21 cellular contexts compared by ENCODE assay signal in the genomic region with DNA sequence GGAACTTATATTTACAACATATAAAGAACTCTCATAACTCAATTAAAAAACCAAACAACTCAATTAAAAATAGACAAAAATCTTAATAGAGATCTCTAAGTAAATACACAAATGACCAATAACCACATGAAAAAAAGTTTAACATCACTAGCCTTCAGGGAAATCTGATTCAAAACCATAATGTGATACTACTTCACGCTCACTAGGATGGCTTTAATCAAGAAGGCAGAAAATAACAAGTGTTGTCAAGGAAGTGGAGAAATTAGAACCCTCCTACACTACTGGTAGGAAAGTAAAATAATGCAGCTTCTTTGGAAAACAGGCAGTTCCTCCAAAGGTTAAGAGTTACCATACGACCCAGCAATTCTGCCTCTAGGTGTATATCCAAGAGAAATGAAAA. TPM values are rescaled to one million over a fixed set of nuclear protein-coding genes. Genes with fewer than 3 reads are reported as not detected.
DNase-seq lines count a peak whose midpoint lies in the region; ATAC-seq, FAIRE-seq and TF ChIP-seq lines count a peak whose summit lies in the region.
"Had no signal": no experiment of that assay in that cellular context is flagged by ENCODE, and none has a peak within 500 bp of the region (broad histone marks: within the 10 kb centered on the region; RNA-seq: fewer than 3 reads in every experiment).

No MANE protein-coding gene starts in this region.

- peak overlapping the region; percentile 28 for H3K27ac Mint-ChIP-seq in activated naive CD8-positive, alpha-beta T cell
- no peak overlapping the region for H3K27ac Mint-ChIP-seq in activated naive CD8-positive, alpha-beta T cell treated with anti-CD3 and anti-CD28 coated beads for 36 hours
- peak overlapping the region; percentile 18; the same call in 1 of the 2 replicates for H3K27ac Mint-ChIP-seq in HFFc6

- CTCF ChIA-PET in endothelial cell of umbilical vein (lab: Charles Lee) = no interaction called here

- no TSS peak for BruUV-seq in endothelial cell of umbilical vein (replicated peaks; lab: Mats Ljungman, UMichigan)

- H3K4me2 ChIP-seq in endothelial cell of umbilical vein (ENCODE audit: insufficient read depth, low read length) = no peak overlapping the region

- peak; percentile 48 for FAIRE-seq in endothelial cell of umbilical vein (lab: Jason Lieb, UNC)
- FAIRE-seq: D721Med, G401.6, GM12891, H54 had no signal

- TF ChIP-seq POLR2A in endothelial cell of umbilical vein (IDR thresholded peaks at IDR 0.05; ENCODE audit: low read depth, low read length) (no peak), gastrocnemius medialis (IDR thresholded peaks at IDR 0.05) (no peak), breast epithelium (IDR thresholded peaks at IDR 0.05) (no peak)

- DNase-seq in activated naive CD8-positive, alpha-beta T cell treated with anti-CD3 and anti-CD28 coated beads for 36 hours = no peak
- DNase-seq in HFFc6 (no peak), endothelial cell of umbilical vein (ENCODE audit: low read depth, low spot score) (no peak), gastrocnemius medialis (no peak), COR-L47 (lab: John Stamatoyannopoulos, UW) (no peak), breast epithelium (ENCODE audit: low spot score in 2 of 2) (no peak), NOMO-1 (lab: John Stamatoyannopoulos, UW; ENCODE audit: unreplicated experiment in 2 of 2) (no peak)
- DNase-seq: 8988T; AML-193; CD4-positive, alpha-beta T cell; DMS153; DMS79 treated with DMSO at 0.1 percent for 48 hours; EL; GM23248 had no signal

- H3K9ac ChIP-seq in endothelial cell of umbilical vein (replicated peaks; ENCODE audit: extremely low read depth, insufficient read depth, low read length) = no peak overlapping the region
- H3K9ac ChIP-seq: BLaER1, GM23248 had no signal

- no peaks in the 10 kb centered on the region for H3K9me3 ChIP-seq in endothelial cell of umbilical vein (replicated peaks; ENCODE audit: control insufficient read depth, insufficient read depth, low read length)
- no peaks in the 10 kb centered on the region for H3K9me3 ChIP-seq in gastrocnemius medialis
- H3K9me3 ChIP-seq in breast epithelium = no peaks in the 10 kb centered on the region
- H3K9me3 ChIP-seq: BLaER1 had no signal

- H3K27ac ChIP-seq in endothelial cell of umbilical vein (ENCODE audit: insufficient read depth, low read depth, low read length) (no peak overlapping the region), gastrocnemius medialis (peak overlapping the region; percentile 96 to 97 (median 96)), breast epithelium (no peak overlapping the region)
- H3K27ac ChIP-seq: BLaER1, GM23248 had no signal

- no peaks in the 10 kb centered on the region for H3K9me3 Mint-ChIP-seq in activated naive CD8-positive, alpha-beta T cell (ENCODE audit: low read depth)
- no peaks in the 10 kb centered on the region for H3K9me3 Mint-ChIP-seq in activated naive CD8-positive, alpha-beta T cell treated with anti-CD3 and anti-CD28 coated beads for 36 hours
- no peaks in the 10 kb centered on the region for H3K9me3 Mint-ChIP-seq in HFFc6
- H3K9me3 Mint-ChIP-seq: CD4-positive, alpha-beta T cell had no signal

- peaks cover 6% of the 10 kb centered on the region for H4K20me1 ChIP-seq in endothelial cell of umbilical vein (replicated peaks; ENCODE audit: control insufficient read depth, extremely low read depth, insufficient read depth, low read length)

- no peak overlapping the region for H2AFZ ChIP-seq in endothelial cell of umbilical vein (ENCODE audit: low read depth, low read length)
- H2AFZ ChIP-seq: GM23248 had no signal

- H3K4me3 Mint-ChIP-seq in activated naive CD8-positive, alpha-beta T cell = no peak overlapping the region
- H3K4me3 Mint-ChIP-seq in activated naive CD8-positive, alpha-beta T cell treated with anti-CD3 and anti-CD28 coated beads for 36 hours = no peak overlapping the region
- H3K4me3 Mint-ChIP-seq in HFFc6 = no peak overlapping the region
- H3K4me3 Mint-ChIP-seq: CD4-positive, alpha-beta T cell had no signal

- TF ChIP-seq CTCF in HFFc6 (IDR thresholded peaks at IDR 0.05) (no peak), endothelial cell of umbilical vein (IDR thresholded peaks at IDR 0.05; ENCODE audit: extremely low read depth in 1 of 2, insufficient read depth in 1 of 2, low read depth in 1 of 2, low read length in 2 of 2) (no peak), gastrocnemius medialis (IDR thresholded peaks at IDR 0.05 in 4 of 5, conservative IDR thresholded peaks at IDR 0.05 in 1 of 5) (no peak), breast epithelium (IDR thresholded peaks at IDR 0.05) (no peak)

- no peaks in the 10 kb centered on the region for H3K9me1 ChIP-seq in endothelial cell of umbilical vein (replicated peaks; ENCODE audit: control insufficient read depth, extremely low read depth, insufficient read depth, low read length)

- intact Hi-C loops in endothelial cell of umbilical vein (cut with micrococcal nuclease) = no loop called here
- intact Hi-C loops in gastrocnemius medialis (cut with DNase I; ENCODE audit: low total_unique reads) = no loop called here
- intact Hi-C loops in breast epithelium (cut with DNase I; ENCODE audit: low total_unique reads) = loop anchor here (1.0 to 10.0 kb wide), 2 partner anchors 41 to 128 kb away; no protein-coding TSS in a partner anchor

- H3K27me3 ChIP-seq in endothelial cell of umbilical vein (ENCODE audit: control insufficient read depth in 2 of 2, insufficient read depth in 2 of 2, low read length in 2 of 2) = no peaks in the 10 kb centered on the region
- H3K27me3 ChIP-seq in gastrocnemius medialis = no peaks in the 10 kb centered on the region
- H3K27me3 ChIP-seq in breast epithelium = no peaks in the 10 kb centered on the region
- H3K27me3 ChIP-seq: BLaER1 had no signal

- POLR2A ChIA-PET in endothelial cell of umbilical vein (lab: Charles Lee) = no interaction called here

- H3K4me1 ChIP-seq in endothelial cell of umbilical vein (ENCODE audit: control insufficient read depth, extremely low read depth, insufficient read depth, low read length) (peaks cover 36% of the 10 kb centered on the region), gastrocnemius medialis (peaks cover 92 to 98% of the 10 kb centered on the region in 2 donors), breast epithelium (peaks cover 0 to 28% of the 10 kb centered on the region in 2 donors)

- in situ Hi-C loops in gastrocnemius medialis (cut with MboI; ENCODE audit: low sequenced_read_pairs in 4 of 4) = no loop called here

- H3K4me1 Mint-ChIP-seq in activated naive CD8-positive, alpha-beta T cell (ENCODE audit: low read depth) = peaks cover 92% of the 10 kb centered on the region
- H3K4me1 Mint-ChIP-seq in activated naive CD8-positive, alpha-beta T cell treated with anti-CD3 and anti-CD28 coated beads for 36 hours = peaks cover 87% of the 10 kb centered on the region
- peaks cover 66% of the 10 kb centered on the region for H3K4me1 Mint-ChIP-seq in HFFc6 (ENCODE audit: low read depth)

- H3K36me3 ChIP-seq in endothelial cell of umbilical vein (ENCODE audit: control insufficient read depth in 2 of 2, extremely low read depth in 1 of 2, insufficient read depth in 2 of 2, low read length in 2 of 2) (no peaks in the 10 kb centered on the region), gastrocnemius medialis (no peaks in the 10 kb centered on the region), breast epithelium (no peaks in the 10 kb centered on the region)

- dilution Hi-C loops in endothelial cell of umbilical vein (cut with MboI; ENCODE audit: extremely low pct_ligation_motif_present, low sequenced_read_pairs) = no loop called here

- H3K36me3 Mint-ChIP-seq in activated naive CD8-positive, alpha-beta T cell = peaks cover 14% of the 10 kb centered on the region
- peaks cover 62% of the 10 kb centered on the region for H3K36me3 Mint-ChIP-seq in activated naive CD8-positive, alpha-beta T cell treated with anti-CD3 and anti-CD28 coated beads for 36 hours
- peaks cover 17% of the 10 kb centered on the region for H3K36me3 Mint-ChIP-seq in HFFc6 (ENCODE audit: low read depth)

- no peak for ATAC-seq in gastrocnemius medialis
- ATAC-seq: HCT116 had no signal

- H3K4me3 ChIP-seq in endothelial cell of umbilical vein (replicated peaks in 1 of 3; ENCODE audit: insufficient read depth in 1 of 3, low read depth in 1 of 3, low read length in 3 of 3) (no peak overlapping the region), gastrocnemius medialis (no peak overlapping the region), breast epithelium (no peak overlapping the region)
- H3K4me3 ChIP-seq: BLaER1, GM23248 had no signal

- peaks cover 82% of the 10 kb centered on the region for H3K79me2 ChIP-seq in endothelial cell of umbilical vein (ENCODE audit: control insufficient read depth, insufficient read depth, low read length)

- H3K27me3 Mint-ChIP-seq in activated naive CD8-positive, alpha-beta T cell = no peaks in the 10 kb centered on the region
- H3K27me3 Mint-ChIP-seq in activated naive CD8-positive, alpha-beta T cell treated with anti-CD3 and anti-CD28 coated beads for 36 hours = no peaks in the 10 kb centered on the region
- no peaks in the 10 kb centered on the region for H3K27me3 Mint-ChIP-seq in HFFc6 (ENCODE audit: insufficient read depth)
- H3K27me3 Mint-ChIP-seq: CD4-positive, alpha-beta T cell had no signal

RNA-seq across cellular contexts. Expression of a gene that starts 8.4 kb away (rescaled TPM):
- total RNA-seq in activated naive CD8-positive, alpha-beta T cell treated with anti-CD3 and anti-CD28 coated beads for 36 hours = 10 to 100 TPM; 41.4 to 45.7 TPM
- total RNA-seq in HFFc6 (2021; fragmentation: NEBNext Ultra II Directional; extraction: Animal tissue kit (Norgen Biotek cat#: 25700)) = 10 to 100 TPM; 26.4 to 33.6 (median 29.8) TPM
- total RNA-seq in endothelial cell of umbilical vein (36.4 and 44.2 TPM in 2 replicates), gastrocnemius medialis (10 to 100 TPM; 22.1 to 37.3 (median 24.2) TPM), breast epithelium (10 to 100 TPM; 32.2 to 42.9 (median 40.3) TPM)
- 24.3 and 26.6 TPM in 2 replicates for polyA plus RNA-seq in endothelial cell of umbilical vein
- 19.5 and 23.3 TPM in 2 replicates for polyA plus RNA-seq in endothelial cell of umbilical vein (2011; cell fraction: cytosol; rRNA removed)
- 50.6 and 57.4 TPM in 2 replicates for polyA plus RNA-seq in endothelial cell of umbilical vein (2011; cell fraction: nucleus; rRNA removed)
- 25.2 and 26.2 TPM in 2 replicates for polyA plus RNA-seq in endothelial cell of umbilical vein (2012)
- 31.8 and 35.6 TPM in 2 replicates for polyA minus RNA-seq in endothelial cell of umbilical vein
- 16.9 TPM for polyA minus RNA-seq in endothelial cell of umbilical vein (2011; cell fraction: cytosol; rRNA and poly(A)+ RNA removed)
- 31.7 and 34.7 TPM in 2 replicates for polyA minus RNA-seq in endothelial cell of umbilical vein (2011; cell fraction: nucleus; rRNA and poly(A)+ RNA removed)

RNA-seq across cellular contexts. Expression of a gene that starts 40.0 kb away (rescaled TPM):
- 10 to 100 TPM; 31.8 to 34.1 TPM for total RNA-seq in activated naive CD8-positive, alpha-beta T cell treated with anti-CD3 and anti-CD28 coated beads for 36 hours
- 1 to 10 TPM; 1.5 to 3.0 (median 2.2) TPM for total RNA-seq in HFFc6 (2021; fragmentation: NEBNext Ultra II Directional; extraction: Animal tissue kit (Norgen Biotek cat#: 25700))
- total RNA-seq in endothelial cell of umbilical vein (5.6 and 7.2 TPM in 2 replicates), gastrocnemius medialis (1 to 10 TPM in 3 of 4 donors, under 1 TPM in 1; 0.25 to 3.7 (median 2.4) TPM), breast epithelium (10 to 100 TPM in 2 of 3 donors, 1 to 10 TPM in 1; 3.2 to 20.6 (median 14.2) TPM)
- polyA plus RNA-seq in endothelial cell of umbilical vein = 8.2 and 9.3 TPM in 2 replicates
- polyA plus RNA-seq in endothelial cell of umbilical vein (2011; cell fraction: cytosol; rRNA removed) = 7.1 and 7.3 TPM in 2 replicates
- polyA plus RNA-seq in endothelial cell of umbilical vein (2011; cell fraction: nucleus; rRNA removed) = 5.3 and 6.0 TPM in 2 replicates
- 1.5 and 1.8 TPM in 2 replicates for polyA plus RNA-seq in endothelial cell of umbilical vein (2012)
- polyA minus RNA-seq in endothelial cell of umbilical vein = 2.4 and 3.6 TPM in 2 replicates
- polyA minus RNA-seq in endothelial cell of umbilical vein (2011; cell fraction: cytosol; rRNA and poly(A)+ RNA removed) = 10.3 TPM
- polyA minus RNA-seq in endothelial cell of umbilical vein (2011; cell fraction: nucleus; rRNA and poly(A)+ RNA removed) = 2.5 TPM in 2 replicates

RNA-seq across cellular contexts. Expression of a gene that starts 45.4 kb away (rescaled TPM):
- total RNA-seq in activated naive CD8-positive, alpha-beta T cell treated with anti-CD3 and anti-CD28 coated beads for 36 hours = 10 to 100 TPM; 56.2 to 65.2 TPM
- 10 to 100 TPM; 46.7 to 85.7 (median 77.9) TPM for total RNA-seq in HFFc6 (2021; fragmentation: NEBNext Ultra II Directional; extraction: Animal tissue kit (Norgen Biotek cat#: 25700))
- total RNA-seq in endothelial cell of umbilical vein (131 and 169 TPM in 2 replicates), gastrocnemius medialis (10 to 100 TPM; 15.3 to 37.9 (median 28.4) TPM), breast epithelium (10 to 100 TPM; 49.8 to 78.3 (median 56.9) TPM)
- polyA plus RNA-seq in endothelial cell of umbilical vein = 180 and 184 TPM in 2 replicates
- 105 TPM in 2 replicates for polyA plus RNA-seq in endothelial cell of umbilical vein (2011; cell fraction: cytosol; rRNA removed)
- 77.0 and 84.7 TPM in 2 replicates for polyA plus RNA-seq in endothelial cell of umbilical vein (2011; cell fraction: nucleus; rRNA removed)
- polyA plus RNA-seq in endothelial cell of umbilical vein (2012) = 76.8 and 86.5 TPM in 2 replicates
- 187 and 214 TPM in 2 replicates for polyA minus RNA-seq in endothelial cell of umbilical vein
- polyA minus RNA-seq in endothelial cell of umbilical vein (2011; cell fraction: cytosol; rRNA and poly(A)+ RNA removed) = 70.7 TPM
- polyA minus RNA-seq in endothelial cell of umbilical vein (2011; cell fraction: nucleus; rRNA and poly(A)+ RNA removed) = 24.4 and 26.2 TPM in 2 replicates

Comparison
In these comparisons a context has a peak if more than half of its experiments do, and no peak if none do; other contexts are left out.
1. H3K27ac ChIP-seq: peak in gastrocnemius medialis (4 of 4); none in endothelial cell of umbilical vein (single experiment) and breast epithelium (0 of 2).